8 cellular contexts compared by ENCODE assay signal in the genomic region with DNA sequence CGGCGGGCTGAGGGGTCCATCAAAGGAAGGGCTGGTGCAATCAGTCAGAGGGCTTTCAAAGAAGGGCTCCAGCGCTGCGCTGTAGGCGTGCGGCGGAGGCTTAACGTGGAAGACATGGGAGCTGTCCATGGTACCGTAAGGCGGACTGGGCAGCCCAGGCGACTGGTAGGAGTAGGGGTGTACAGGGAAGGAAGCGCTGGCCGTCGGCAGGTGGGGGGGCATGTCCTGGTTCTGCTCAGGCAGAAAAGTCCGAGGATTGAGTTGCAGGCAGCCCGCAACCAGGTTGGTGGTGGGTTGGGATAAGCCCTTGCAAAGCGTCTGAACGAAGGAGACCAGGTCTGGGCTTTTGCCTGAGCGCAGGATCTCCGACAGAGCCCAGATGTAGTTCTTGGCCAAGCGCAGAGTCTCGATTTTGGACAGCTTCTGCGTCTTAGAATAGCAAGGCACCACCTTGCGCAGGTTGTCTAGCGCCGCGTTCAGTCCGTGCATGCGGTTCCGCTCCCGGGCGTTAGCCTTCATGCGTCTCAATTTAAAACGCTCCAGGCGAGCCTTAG. TPM values are rescaled to one million over a fixed set of nuclear protein-coding genes. Genes with fewer than 3 reads are reported as not detected.
DNase-seq lines count a peak whose midpoint lies in the region; ATAC-seq, FAIRE-seq and TF ChIP-seq lines count a peak whose summit lies in the region.

No MANE protein-coding gene starts in this region.

- peak; percentile 8 to 19; a peak in 1 of 4 replicates for TF ChIP-seq RAD21 in H1 (IDR thresholded peaks at IDR 0.05 in 1 of 2, conservative IDR thresholded peaks at IDR 0.05 in 1 of 2; ENCODE audit: low read depth in 2 of 2, low read length in 2 of 2)

- peaks cover 4 to 34% (median 16%) of the 10 kb centered on the region in 7 donors for H3K9me3 Mint-ChIP-seq in naive B cell

- no peak overlapping the region for H2BK120ac ChIP-seq in H1 (replicated peaks; ENCODE audit: low read depth, low read length)

- no peak overlapping the region for H2BK12ac ChIP-seq in H1 (ENCODE audit: low read depth, low read length)

- H3K36me3 ChIP-seq in H1 (ENCODE audit: control insufficient read depth in 2 of 4, insufficient read depth in 4 of 4, low read length in 3 of 4) (no peaks in the 10 kb centered on the region; a peak in 1 of 8 replicates), transverse colon (no peaks in the 10 kb centered on the region), ascending aorta (no peaks in the 10 kb centered on the region)

- in situ Hi-C loops in transverse colon (cut with MboI; ENCODE audit: low pct_ligation_motif_present in 1 of 4, low pct_unique_long_range_greater_than_20kb in 1 of 4, low sequenced_read_pairs in 3 of 4), result no loop called here

- DNase-seq in COLO668 (lab: John Stamatoyannopoulos, UW; ENCODE audit: unreplicated experiment) (peak; percentile 41), H1 (ENCODE audit: low read depth in 1 of 2, low spot score in 2 of 2) (peak in 1 of 2 experiments; percentile 89), naive B cell (peak; percentile 38), transverse colon (peak; percentile 24), NCI-H1694 (lab: John Stamatoyannopoulos, UW) (no peak), ascending aorta (ENCODE audit: low spot score in 2 of 2) (no peak)
- DNase-seq in activated CD4-positive, alpha-beta T cell treated with anti-CD3 and anti-CD28 coated beads, Interleukin-2, amount 50 U/mL, for 4 hours, result peak; percentile 21 to 27

- no peak overlapping the region for H4K5ac ChIP-seq in H1 (ENCODE audit: insufficient read length, low read depth, low read length)

- peak overlapping the region; percentile 49 to 100 for H3K4me2 ChIP-seq in H1 (ENCODE audit: insufficient read depth in 1 of 2, low read depth in 2 of 2, low read length in 2 of 2)

- TF ChIP-seq CTCF in H1 (IDR thresholded peaks at IDR 0.05; ENCODE audit: control extremely low read depth in 1 of 3, insufficient read depth in 1 of 3, low read depth in 1 of 3, low read length in 3 of 3), result no peak
- TF ChIP-seq CTCF in transverse colon (IDR thresholded peaks at IDR 0.05), result no peak
- TF ChIP-seq CTCF in ascending aorta (IDR thresholded peaks at IDR 0.05), result no peak

- H3K4me3 ChIP-seq in H1 (ENCODE audit: extremely low read depth in 1 of 4, insufficient read depth in 2 of 4, low read depth in 3 of 4, low read length in 4 of 4) (peak overlapping the region in 1 of 4 experiments; percentile 44; a peak in 2 of 8 replicates), transverse colon (no peak overlapping the region), ascending aorta (no peak overlapping the region)

- no peak overlapping the region for H3K56ac ChIP-seq in H1 (replicated peaks; ENCODE audit: insufficient read length, low read depth, low read length)

- H3K9me3 ChIP-seq in H1 (ENCODE audit: insufficient read depth in 2 of 2, low read depth in 1 of 2, low read length in 1 of 2), result no peaks in the 10 kb centered on the region
- H3K9me3 ChIP-seq in transverse colon, result no peaks in the 10 kb centered on the region
- no peaks in the 10 kb centered on the region for H3K9me3 ChIP-seq in ascending aorta

- no peak overlapping the region for H2BK20ac ChIP-seq in H1 (ENCODE audit: low read length)

- H3K4me1 Mint-ChIP-seq in naive B cell, result peaks cover 41 to 59% (median 42%) of the 10 kb centered on the region in 3 donors

- H3K18ac ChIP-seq in H1 (ENCODE audit: extremely low read depth, low read length), result no peak overlapping the region

- peak overlapping the region in 5 of 6 donors; percentile 33 to 98 (median 83) for H3K27ac Mint-ChIP-seq in naive B cell

- no peak overlapping the region for H3K14ac ChIP-seq in H1 (ENCODE audit: insufficient read length)

- H3K4ac ChIP-seq in H1 (replicated peaks; ENCODE audit: insufficient read length, low read depth, low read length), result no peak overlapping the region

- peak overlapping the region in 7 of 8 donors; percentile 21 to 80 (median 67) for H3K4me3 Mint-ChIP-seq in naive B cell

- no peak overlapping the region for H2BK15ac ChIP-seq in H1 (ENCODE audit: low read length)

- H3K27me3 Mint-ChIP-seq in naive B cell, result peaks cover 57 to 66% (median 63%) of the 10 kb centered on the region in 3 donors

- no peak overlapping the region for H3K9ac ChIP-seq in H1 (replicated peaks in 1 of 4; ENCODE audit: extremely low read depth in 1 of 4, low read depth in 3 of 4, low read length in 3 of 4)

- no peak overlapping the region for H4K91ac ChIP-seq in H1 (replicated peaks; ENCODE audit: insufficient read length, low read length)

- 18% methylated on average over 35 of the region's 35 CpGs; no CpG with 5 or more reads in 1 of the 2 experiments for WGBS in H1 (ENCODE audit: extremely low coverage in 1 of 2, insufficient coverage in 1 of 2, insufficient read length in 1 of 2, insufficient replicate concordance in 2 of 2, low coverage in 1 of 2, low lambda C conversion rate in 2 of 2, missing lambda C conversion rate in 1 of 2), 2 experiments
- WGBS in transverse colon (ENCODE audit: low coverage in 1 of 2), 2 donors, result 40 to 63% methylated on average over 8 to 35 of the region's 35 CpGs

- H2BK5ac ChIP-seq in H1 (ENCODE audit: low read depth, low read length), result no peak overlapping the region

- H2AFZ ChIP-seq in H1 (ENCODE audit: low read length), result no peak overlapping the region

- TF ChIP-seq EP300 in H1 (IDR thresholded peaks at IDR 0.05; ENCODE audit: borderline replicate concordance in 1 of 2, low read depth in 2 of 2, low read length in 2 of 2), result peak in 1 of 2 experiments; percentile 51; a peak in 1 of 3 replicates
- no peak for TF ChIP-seq EP300 in transverse colon (IDR thresholded peaks at IDR 0.05; ENCODE audit: low read depth)

- H3K36me3 Mint-ChIP-seq in naive B cell, result peaks cover 22 to 33% of the 10 kb centered on the region in 2 donors

- POLR2A ChIA-PET in H1 (lab: Charles Lee; ENCODE audit: partially characterized antibody), result interaction anchor here (0.9 to 1.2 kb wide), 2 partner anchors 10 to 11 kb away, joined by 3 read pairs; no protein-coding TSS in a partner anchor

- H4K8ac ChIP-seq in H1 (ENCODE audit: extremely low read depth, insufficient read depth, low read length), result no peak overlapping the region

- H3K27me3 ChIP-seq in H1 (replicated peaks in 1 of 4; ENCODE audit: control insufficient read depth in 3 of 4, extremely low read depth in 1 of 4, insufficient read depth in 3 of 4, low read length in 3 of 4) (peaks cover 57 to 76% (median 62%) of the 10 kb centered on the region in 4 experiments), transverse colon (peaks cover 80% of the 10 kb centered on the region), ascending aorta (no peaks in the 10 kb centered on the region)

- H3K23me2 ChIP-seq in H1 (ENCODE audit: low read depth, low read length), result peaks cover 10% of the 10 kb centered on the region; the same call in 1 of the 2 replicates

- H3K23ac ChIP-seq in H1 (ENCODE audit: insufficient read length), result no peak overlapping the region

- H3K4me1 ChIP-seq in H1 (replicated peaks in 1 of 4; ENCODE audit: control insufficient read depth in 3 of 4, insufficient read depth in 4 of 4, low read length in 3 of 4) (peaks cover 7 to 29% (median 19%) of the 10 kb centered on the region in 4 experiments), transverse colon (peaks cover 0 to 12% (median 2%) of the 10 kb centered on the region in 4 donors), ascending aorta (no peaks in the 10 kb centered on the region)

- FAIRE-seq in H1 (lab: Jason Lieb, UNC), result no peak

- H4K20me1 ChIP-seq in H1 (replicated peaks in 1 of 2; ENCODE audit: control insufficient read depth in 1 of 2, insufficient read depth in 2 of 2, low read length in 2 of 2), result peaks cover 25 to 37% of the 10 kb centered on the region in 2 experiments

- H3K79me1 ChIP-seq in H1 (ENCODE audit: low read depth, low read length), result no peaks in the 10 kb centered on the region

- H2AK5ac ChIP-seq in H1 (ENCODE audit: low read depth, low read length), result peak overlapping the region; percentile 72; the same call in 1 of the 2 replicates

- ATAC-seq in HG03135 (IDR thresholded peaks at IDR 0.05; ENCODE audit: unreplicated experiment) (peak; percentile 55), naive B cell (ENCODE audit: low read depth in 2 of 2) (peak; percentile 44 to 47)

- no peak overlapping the region for H3K27ac ChIP-seq in H1 (ENCODE audit: low read depth, low read length)
- no peak overlapping the region for H3K27ac ChIP-seq in transverse colon
- no peak overlapping the region for H3K27ac ChIP-seq in ascending aorta

- H3K79me2 ChIP-seq in H1 (ENCODE audit: control insufficient read depth in 1 of 2, insufficient read depth in 2 of 2, low read length in 2 of 2), result no peaks in the 10 kb centered on the region

- CTCF ChIA-PET in H1 (lab: Charles Lee; ENCODE audit: partially characterized antibody), result interaction anchor here (0.5 to 2.2 kb wide), 5 partner anchors 9 to 315 kb away, joined by 3 to 10 read pairs (median 3); a partner anchor contains a TSS

- TF ChIP-seq POLR2A in H1 (IDR thresholded peaks at IDR 0.05; ENCODE audit: control extremely low read depth in 1 of 2, low read depth in 2 of 2, low read length in 2 of 2) (no peak), transverse colon (IDR thresholded peaks at IDR 0.05) (no peak)

- intact Hi-C loops in transverse colon (cut with DNase I; ENCODE audit: low total_unique reads) (no loop called here), ascending aorta (cut with DNase I) (no loop called here)

RNA-seq across cellular contexts. Expression of a gene that starts 2.2 kb away (rescaled TPM):
- not detected in 2 replicates for total RNA-seq in H1 (2021; fragmentation: NEBNext Ultra II Directional; extraction: Animal tissue kit (Norgen Biotek cat#: 25700))
- polyA plus RNA-seq in H1 (2011; rRNA removed) (0.08 TPM in 2 replicates), naive B cell (ENCODE audit: low read depth in 6 of 6) (not detected)
- 0.04 TPM for polyA plus RNA-seq in H1 (2011; cell fraction: cytosol; rRNA removed)
- 0.09 TPM for polyA plus RNA-seq in H1 (2011; cell fraction: nucleus; rRNA removed)
- polyA plus RNA-seq in H1 (2012, experiment 1 of 2), result 0.11 TPM in 1 of 4 replicates, not detected in the others
- not detected for polyA plus RNA-seq in H1 (2012, experiment 2 of 2)
- polyA plus RNA-seq in H1 (2013, experiment 1 of 2), result not detected
- polyA plus RNA-seq in H1 (2013, experiment 2 of 2), result 0.02 TPM
- 0.13 TPM in 1 of 2 replicates, not detected in the other for polyA minus RNA-seq in H1 (2011; rRNA and poly(A)+ RNA removed)
- not detected for polyA minus RNA-seq in H1 (2011; cell fraction: cytosol; rRNA and poly(A)+ RNA removed)
- polyA minus RNA-seq in H1 (2011; cell fraction: nucleus; rRNA and poly(A)+ RNA removed), result not detected
- total RNA-seq in transverse colon (1 to 10 TPM in 1 of 4 donors, under 1 TPM in 1, not detected in 2; 0.48 to 1.8 TPM), ascending aorta (not detected)

RNA-seq across cellular contexts. Expression of a gene that starts 21.2 kb away (rescaled TPM):
- total RNA-seq in H1 (2021; fragmentation: NEBNext Ultra II Directional; extraction: Animal tissue kit (Norgen Biotek cat#: 25700)), result not detected in 2 replicates
- polyA plus RNA-seq in H1 (2011; rRNA removed) (0.03 and 0.05 TPM in 2 replicates), naive B cell (ENCODE audit: low read depth in 6 of 6) (10 to 100 TPM; 14.8 to 24.5 (median 19.6) TPM)
- polyA plus RNA-seq in H1 (2011; cell fraction: cytosol; rRNA removed), result 0.18 TPM
- polyA plus RNA-seq in H1 (2011; cell fraction: nucleus; rRNA removed), result 0.11 TPM
- polyA plus RNA-seq in H1 (2012, experiment 1 of 2), result 0.25 to 0.52 TPM (median 0.27 TPM) in 4 replicates
- polyA plus RNA-seq in H1 (2012, experiment 2 of 2), result not detected
- 0.12 TPM for polyA plus RNA-seq in H1 (2013, experiment 1 of 2)
- 0.11 TPM for polyA plus RNA-seq in H1 (2013, experiment 2 of 2)
- polyA minus RNA-seq in H1 (2011; rRNA and poly(A)+ RNA removed), result 0.56 TPM in 1 of 2 replicates, not detected in the other
- polyA minus RNA-seq in H1 (2011; cell fraction: cytosol; rRNA and poly(A)+ RNA removed), result not detected
- polyA minus RNA-seq in H1 (2011; cell fraction: nucleus; rRNA and poly(A)+ RNA removed), result 0.30 TPM
- total RNA-seq in transverse colon (under 1 TPM in 1 of 4 donors, not detected in 3; 0.32 TPM), ascending aorta (not detected)

Comparison
In these comparisons a context has a peak if more than half of its experiments do, and no peak if none do; other contexts are left out.
1. DNase-seq: peak in COLO668 (single experiment), activated CD4-positive, alpha-beta T cell treated with anti-CD3 and anti-CD28 coated beads, Interleukin-2, amount 50 U/mL, for 4 hours (2 of 2), naive B cell (single experiment) and transverse colon (single experiment); none in NCI-H1694 (single experiment) and ascending aorta (0 of 2).